ENCODE assay signal across 2 cellular contexts in the genomic region with DNA sequence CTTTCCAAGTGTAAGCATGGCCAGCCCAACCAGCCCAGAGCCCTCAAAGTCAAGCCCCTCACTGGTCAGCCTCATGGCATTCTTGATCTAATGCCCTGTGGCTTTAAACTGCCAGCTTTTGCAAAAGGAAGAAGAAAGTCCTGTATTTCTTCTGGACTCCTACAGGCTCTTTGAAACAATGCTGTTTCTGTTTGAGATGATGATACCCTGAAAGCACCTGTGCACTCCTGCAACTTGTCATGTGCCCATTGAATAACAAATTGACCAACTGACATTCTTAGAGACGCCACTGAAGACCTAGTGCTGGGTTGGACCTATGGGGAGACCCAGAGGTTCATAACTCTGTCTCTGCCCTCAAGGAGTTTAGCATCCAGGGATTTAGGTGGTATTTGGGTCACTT.
TF ChIP-seq lines count a peak whose summit lies in the region.

No MANE protein-coding gene starts in this region.

TF ChIP-seq in H1, 55 proteins besides CTCF, POLR2A, EP300 and RAD21 (continues in another document):
- no peak for TF ChIP-seq TAF1 (IDR thresholded peaks at IDR 0.05; ENCODE audit: low read depth, low read length)
- TF ChIP-seq, protein P1, sequence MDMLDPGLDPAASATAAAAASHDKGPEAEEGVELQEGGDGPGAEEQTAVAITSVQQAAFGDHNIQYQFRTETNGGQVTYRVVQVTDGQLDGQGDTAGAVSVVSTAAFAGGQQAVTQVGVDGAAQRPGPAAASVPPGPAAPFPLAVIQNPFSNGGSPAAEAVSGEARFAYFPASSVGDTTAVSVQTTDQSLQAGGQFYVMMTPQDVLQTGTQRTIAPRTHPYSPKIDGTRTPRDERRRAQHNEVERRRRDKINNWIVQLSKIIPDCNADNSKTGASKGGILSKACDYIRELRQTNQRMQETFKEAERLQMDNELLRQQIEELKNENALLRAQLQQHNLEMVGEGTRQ (IDR thresholded peaks at IDR 0.05; ENCODE audit: low read length): no peak
- no peak for TF ChIP-seq SAP30 (IDR thresholded peaks at IDR 0.05; ENCODE audit: insufficient read depth, insufficient replicate concordance, low read length)
- TF ChIP-seq POU5F1 (IDR thresholded peaks at IDR 0.05; ENCODE audit: low read depth, low read length): no peak
- no peak for TF ChIP-seq RNF2 (IDR thresholded peaks at IDR 0.05; ENCODE audit: borderline replicate concordance, low read depth, low read length, missing control alignments, poor library complexity, severe bottlenecking)
- TF ChIP-seq NRF1 (IDR thresholded peaks at IDR 0.05; ENCODE audit: low read depth, low read length): no peak
- TF ChIP-seq JUND (IDR thresholded peaks at IDR 0.05; ENCODE audit: low read length): no peak
- TF ChIP-seq, protein P2, sequence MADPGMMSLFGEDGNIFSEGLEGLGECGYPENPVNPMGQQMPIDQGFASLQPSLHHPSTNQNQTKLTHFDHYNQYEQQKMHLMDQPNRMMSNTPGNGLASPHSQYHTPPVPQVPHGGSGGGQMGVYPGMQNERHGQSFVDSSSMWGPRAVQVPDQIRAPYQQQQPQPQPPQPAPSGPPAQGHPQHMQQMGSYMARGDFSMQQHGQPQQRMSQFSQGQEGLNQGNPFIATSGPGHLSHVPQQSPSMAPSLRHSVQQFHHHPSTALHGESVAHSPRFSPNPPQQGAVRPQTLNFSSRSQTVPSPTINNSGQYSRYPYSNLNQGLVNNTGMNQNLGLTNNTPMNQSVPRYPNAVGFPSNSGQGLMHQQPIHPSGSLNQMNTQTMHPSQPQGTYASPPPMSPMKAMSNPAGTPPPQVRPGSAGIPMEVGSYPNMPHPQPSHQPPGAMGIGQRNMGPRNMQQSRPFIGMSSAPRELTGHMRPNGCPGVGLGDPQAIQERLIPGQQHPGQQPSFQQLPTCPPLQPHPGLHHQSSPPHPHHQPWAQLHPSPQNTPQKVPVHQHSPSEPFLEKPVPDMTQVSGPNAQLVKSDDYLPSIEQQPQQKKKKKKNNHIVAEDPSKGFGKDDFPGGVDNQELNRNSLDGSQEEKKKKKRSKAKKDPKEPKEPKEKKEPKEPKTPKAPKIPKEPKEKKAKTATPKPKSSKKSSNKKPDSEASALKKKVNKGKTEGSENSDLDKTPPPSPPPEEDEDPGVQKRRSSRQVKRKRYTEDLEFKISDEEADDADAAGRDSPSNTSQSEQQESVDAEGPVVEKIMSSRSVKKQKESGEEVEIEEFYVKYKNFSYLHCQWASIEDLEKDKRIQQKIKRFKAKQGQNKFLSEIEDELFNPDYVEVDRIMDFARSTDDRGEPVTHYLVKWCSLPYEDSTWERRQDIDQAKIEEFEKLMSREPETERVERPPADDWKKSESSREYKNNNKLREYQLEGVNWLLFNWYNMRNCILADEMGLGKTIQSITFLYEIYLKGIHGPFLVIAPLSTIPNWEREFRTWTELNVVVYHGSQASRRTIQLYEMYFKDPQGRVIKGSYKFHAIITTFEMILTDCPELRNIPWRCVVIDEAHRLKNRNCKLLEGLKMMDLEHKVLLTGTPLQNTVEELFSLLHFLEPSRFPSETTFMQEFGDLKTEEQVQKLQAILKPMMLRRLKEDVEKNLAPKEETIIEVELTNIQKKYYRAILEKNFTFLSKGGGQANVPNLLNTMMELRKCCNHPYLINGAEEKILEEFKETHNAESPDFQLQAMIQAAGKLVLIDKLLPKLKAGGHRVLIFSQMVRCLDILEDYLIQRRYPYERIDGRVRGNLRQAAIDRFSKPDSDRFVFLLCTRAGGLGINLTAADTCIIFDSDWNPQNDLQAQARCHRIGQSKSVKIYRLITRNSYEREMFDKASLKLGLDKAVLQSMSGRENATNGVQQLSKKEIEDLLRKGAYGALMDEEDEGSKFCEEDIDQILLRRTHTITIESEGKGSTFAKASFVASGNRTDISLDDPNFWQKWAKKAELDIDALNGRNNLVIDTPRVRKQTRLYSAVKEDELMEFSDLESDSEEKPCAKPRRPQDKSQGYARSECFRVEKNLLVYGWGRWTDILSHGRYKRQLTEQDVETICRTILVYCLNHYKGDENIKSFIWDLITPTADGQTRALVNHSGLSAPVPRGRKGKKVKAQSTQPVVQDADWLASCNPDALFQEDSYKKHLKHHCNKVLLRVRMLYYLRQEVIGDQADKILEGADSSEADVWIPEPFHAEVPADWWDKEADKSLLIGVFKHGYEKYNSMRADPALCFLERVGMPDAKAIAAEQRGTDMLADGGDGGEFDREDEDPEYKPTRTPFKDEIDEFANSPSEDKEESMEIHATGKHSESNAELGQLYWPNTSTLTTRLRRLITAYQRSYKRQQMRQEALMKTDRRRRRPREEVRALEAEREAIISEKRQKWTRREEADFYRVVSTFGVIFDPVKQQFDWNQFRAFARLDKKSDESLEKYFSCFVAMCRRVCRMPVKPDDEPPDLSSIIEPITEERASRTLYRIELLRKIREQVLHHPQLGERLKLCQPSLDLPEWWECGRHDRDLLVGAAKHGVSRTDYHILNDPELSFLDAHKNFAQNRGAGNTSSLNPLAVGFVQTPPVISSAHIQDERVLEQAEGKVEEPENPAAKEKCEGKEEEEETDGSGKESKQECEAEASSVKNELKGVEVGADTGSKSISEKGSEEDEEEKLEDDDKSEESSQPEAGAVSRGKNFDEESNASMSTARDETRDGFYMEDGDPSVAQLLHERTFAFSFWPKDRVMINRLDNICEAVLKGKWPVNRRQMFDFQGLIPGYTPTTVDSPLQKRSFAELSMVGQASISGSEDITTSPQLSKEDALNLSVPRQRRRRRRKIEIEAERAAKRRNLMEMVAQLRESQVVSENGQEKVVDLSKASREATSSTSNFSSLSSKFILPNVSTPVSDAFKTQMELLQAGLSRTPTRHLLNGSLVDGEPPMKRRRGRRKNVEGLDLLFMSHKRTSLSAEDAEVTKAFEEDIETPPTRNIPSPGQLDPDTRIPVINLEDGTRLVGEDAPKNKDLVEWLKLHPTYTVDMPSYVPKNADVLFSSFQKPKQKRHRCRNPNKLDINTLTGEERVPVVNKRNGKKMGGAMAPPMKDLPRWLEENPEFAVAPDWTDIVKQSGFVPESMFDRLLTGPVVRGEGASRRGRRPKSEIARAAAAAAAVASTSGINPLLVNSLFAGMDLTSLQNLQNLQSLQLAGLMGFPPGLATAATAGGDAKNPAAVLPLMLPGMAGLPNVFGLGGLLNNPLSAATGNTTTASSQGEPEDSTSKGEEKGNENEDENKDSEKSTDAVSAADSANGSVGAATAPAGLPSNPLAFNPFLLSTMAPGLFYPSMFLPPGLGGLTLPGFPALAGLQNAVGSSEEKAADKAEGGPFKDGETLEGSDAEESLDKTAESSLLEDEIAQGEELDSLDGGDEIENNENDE (IDR thresholded peaks at IDR 0.05; ENCODE audit: insufficient replicate concordance, low read length): no peak
- no peak for TF ChIP-seq EZH2 (IDR thresholded peaks at IDR 0.05; ENCODE audit: low read depth, low read length, severe bottlenecking)
- no peak for TF ChIP-seq TAF7 (optimal IDR thresholded peaks at IDR 0.05; ENCODE audit: borderline replicate concordance, low read depth, low read length)
- TF ChIP-seq BACH1 (IDR thresholded peaks at IDR 0.05; ENCODE audit: low read length): no peak
- TF ChIP-seq GABPA (IDR thresholded peaks at IDR 0.05; ENCODE audit: borderline replicate concordance, insufficient read depth, low read length): no peak
- no peak for TF ChIP-seq CBX8 (IDR thresholded peaks at IDR 0.05; ENCODE audit: borderline replicate concordance, low read depth, low read length)
- TF ChIP-seq, protein P3, sequence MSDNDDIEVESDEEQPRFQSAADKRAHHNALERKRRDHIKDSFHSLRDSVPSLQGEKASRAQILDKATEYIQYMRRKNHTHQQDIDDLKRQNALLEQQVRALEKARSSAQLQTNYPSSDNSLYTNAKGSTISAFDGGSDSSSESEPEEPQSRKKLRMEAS (IDR thresholded peaks at IDR 0.05): no peak
- TF ChIP-seq SIN3A (conservative IDR thresholded peaks at IDR 0.05 in 1 of 2, IDR thresholded peaks at IDR 0.05 in 1 of 2; ENCODE audit: low read depth in 1 of 2, low read length in 2 of 2): no peak

TF ChIP-seq in HEK293T, 16 proteins besides CTCF, POLR2A, EP300 and RAD21:
- TF ChIP-seq FOXM1 (IDR thresholded peaks at IDR 0.05; ENCODE audit: borderline replicate concordance) (no peak), CTBP1 (IDR thresholded peaks at IDR 0.05; ENCODE audit: borderline replicate concordance) (no peak)
